15 cellular contexts compared by ENCODE assay signal in genomic region chr2:210496512-210496911, GRCh38. TPM values are rescaled to one million over a fixed set of nuclear protein-coding genes. Genes with fewer than 3 reads are reported as not detected.
A peak's percentile ranks its signal among the peaks of the same experiment; 100 is the strongest.
DNase-seq lines count a peak whose midpoint lies in the region; ATAC-seq and TF ChIP-seq lines count a peak whose summit lies in the region.
"Had no signal": no experiment of that assay in that cellular context is flagged by ENCODE, and none has a peak within 500 bp of the region (broad histone marks: within the 10 kb centered on the region; RNA-seq: fewer than 3 reads in every experiment).

No MANE protein-coding gene starts in this region.

- no peak overlapping the region for H3T11ph ChIP-seq in H9 (ENCODE audit: low read length)

- H3K9ac ChIP-seq in H9 (ENCODE audit: extremely low read depth, insufficient read length, low read length): no peak overlapping the region

- peaks cover 2% of the 10 kb centered on the region for H3K9me3 Mint-ChIP-seq in memory B cell
- H3K9me3 Mint-ChIP-seq in H9: peaks cover 2 to 15% of the 10 kb centered on the region in 2 experiments; a peak in 4 of 5 replicates

- no peak overlapping the region for H3K18ac ChIP-seq in H9 (ENCODE audit: insufficient read length, low read depth, low read length)

- no peak overlapping the region for H2BK15ac ChIP-seq in H9 (ENCODE audit: low read depth, low read length)

- no peaks in the 10 kb centered on the region for H3K79me1 ChIP-seq in H9 (ENCODE audit: insufficient read depth, low read depth, low read length, poor library complexity, severe bottlenecking)

- no peak overlapping the region for H4K8ac ChIP-seq in H9 (replicated peaks; ENCODE audit: insufficient read length, low read depth, low read length)

- no peak overlapping the region for H2BK20ac ChIP-seq in H9 (ENCODE audit: low read depth, low read length, poor library complexity, severe bottlenecking)

- H3K23me2 ChIP-seq in H9 (ENCODE audit: insufficient read length, low read depth, low read length, poor library complexity, severe bottlenecking): no peaks in the 10 kb centered on the region

- TF ChIP-seq CTCF in osteoblast (IDR thresholded peaks at IDR 0.05; ENCODE audit: extremely low read depth, low read depth, low read length): no peak
- TF ChIP-seq CTCF in esophagus muscularis mucosa (IDR thresholded peaks at IDR 0.05): no peak
- no peak for TF ChIP-seq CTCF in H9 (conservative IDR thresholded peaks at IDR 0.05)

- H3K4me1 ChIP-seq in osteoblast (ENCODE audit: insufficient read depth, low read length): no peaks in the 10 kb centered on the region
- H3K4me1 ChIP-seq in esophagus muscularis mucosa: no peaks in the 10 kb centered on the region
- no peaks in the 10 kb centered on the region; the same call in 1 of the 2 replicates for H3K4me1 ChIP-seq in H9 (ENCODE audit: insufficient read depth, low read length)
- H3K4me1 ChIP-seq: Caco-2, prostate gland had no signal

- H3K4me3 Mint-ChIP-seq in memory B cell (no peak overlapping the region), H9 (no peak overlapping the region)
- H3K4me3 Mint-ChIP-seq: activated CD8-positive, alpha-beta memory T cell treated with anti-CD3 and anti-CD28 coated beads, Interleukin-2, amount 10 ng/mL, durations not matched to agents 7 days and 5 days had no signal

- no peak for TF ChIP-seq POLR2A in esophagus muscularis mucosa (IDR thresholded peaks at IDR 0.05; ENCODE audit: low read depth)

- ATAC-seq in GM18909 (IDR thresholded peaks at IDR 0.05; ENCODE audit: poor library complexity, unreplicated experiment) (peak; percentile 83), HG02588 (IDR thresholded peaks at IDR 0.05; ENCODE audit: unreplicated experiment) (peak; percentile 72), HG03378 (IDR thresholded peaks at IDR 0.05; ENCODE audit: unreplicated experiment) (peak; percentile 79), memory B cell (ENCODE audit: low read depth) (peak; percentile 99)
- ATAC-seq: activated CD8-positive, alpha-beta memory T cell treated with anti-CD3 and anti-CD28 coated beads, Interleukin-2, amount 10 ng/mL, durations not matched to agents 7 days and 5 days had no signal

- H3K9me3 ChIP-seq in osteoblast (ENCODE audit: low read depth, low read length) (no peaks in the 10 kb centered on the region), esophagus muscularis mucosa (no peaks in the 10 kb centered on the region), H9 (ENCODE audit: control insufficient read depth, low read depth, low read length) (no peaks in the 10 kb centered on the region)
- H3K9me3 ChIP-seq: Caco-2, prostate gland had no signal

- no peak overlapping the region for H4K91ac ChIP-seq in H9 (ENCODE audit: insufficient read length, low read depth, low read length)

- H3K4ac ChIP-seq in H9 (ENCODE audit: low read depth, low read length): no peak overlapping the region

- H3K27ac Mint-ChIP-seq in memory B cell (no peak overlapping the region), H9 (no peak overlapping the region)
- H3K27ac Mint-ChIP-seq: activated CD8-positive, alpha-beta memory T cell treated with anti-CD3 and anti-CD28 coated beads, Interleukin-2, amount 10 ng/mL, durations not matched to agents 7 days and 5 days had no signal

- no peak overlapping the region for H3K56ac ChIP-seq in H9 (ENCODE audit: insufficient read length, low read depth, low read length)

- no peak overlapping the region for H2BK12ac ChIP-seq in H9 (ENCODE audit: insufficient read length, low read depth, low read length)

- TF ChIP-seq EP300 in esophagus muscularis mucosa (IDR thresholded peaks at IDR 0.05): no peak

- no peaks in the 10 kb centered on the region for H3K36me3 ChIP-seq in osteoblast (ENCODE audit: insufficient read depth, low read length)
- H3K36me3 ChIP-seq in esophagus muscularis mucosa: no peaks in the 10 kb centered on the region
- H3K36me3 ChIP-seq: prostate gland had no signal

- H3K27me3 Mint-ChIP-seq in memory B cell: peaks cover 2% of the 10 kb centered on the region
- H3K27me3 Mint-ChIP-seq in H9 (ENCODE audit: low read depth): no peaks in the 10 kb centered on the region

- H2BK120ac ChIP-seq in H9 (ENCODE audit: low read depth, low read length, poor library complexity, severe bottlenecking): no peak overlapping the region

- H3K4me3 ChIP-seq in osteoblast (ENCODE audit: insufficient read depth, low read length) (no peak overlapping the region), esophagus muscularis mucosa (no peak overlapping the region)
- H3K4me3 ChIP-seq: hepatocyte, lung, prostate gland had no signal

- H3K27ac ChIP-seq in osteoblast (ENCODE audit: low read depth, low read length): no peak overlapping the region
- H3K27ac ChIP-seq in esophagus muscularis mucosa (replicated peaks in 1 of 4): no peak overlapping the region
- H3K27ac ChIP-seq in H9 (ENCODE audit: insufficient read length, low read depth, low read length): no peak overlapping the region
- H3K27ac ChIP-seq: hepatocyte, prostate gland had no signal

- H3K4me1 Mint-ChIP-seq in memory B cell (peaks cover 11% of the 10 kb centered on the region), H9 (peaks cover 4 to 7% of the 10 kb centered on the region in 2 experiments; a peak in 3 of 4 replicates)
- H3K4me1 Mint-ChIP-seq: activated CD8-positive, alpha-beta memory T cell treated with anti-CD3 and anti-CD28 coated beads, Interleukin-2, amount 10 ng/mL, durations not matched to agents 7 days and 5 days had no signal

- no peak overlapping the region for H3K23ac ChIP-seq in H9 (ENCODE audit: insufficient read length, low read depth, low read length)

- H3K79me2 ChIP-seq in osteoblast (ENCODE audit: insufficient read depth, low read length) (no peaks in the 10 kb centered on the region), H9 (ENCODE audit: insufficient read depth, low read length) (no peaks in the 10 kb centered on the region)
- H3K79me2 ChIP-seq: hepatocyte had no signal

- H4K5ac ChIP-seq in H9 (ENCODE audit: insufficient read length, low read depth, low read length): no peak overlapping the region

- H3K4me2 ChIP-seq in osteoblast (ENCODE audit: insufficient read depth, low read length) (no peak overlapping the region), H9 (ENCODE audit: insufficient read depth, insufficient read length, low read length) (no peak overlapping the region)
- H3K4me2 ChIP-seq: hepatocyte had no signal

- H4K20me1 ChIP-seq in osteoblast (ENCODE audit: insufficient read depth, low read length) (no peaks in the 10 kb centered on the region), H9 (ENCODE audit: control insufficient read depth, insufficient read depth, insufficient read length) (no peaks in the 10 kb centered on the region)

- WGBS in esophagus muscularis mucosa: 67% methylated on average over 3 of the region's 3 CpGs
- 100% methylated on average over 1 of the region's 3 CpGs for WGBS in H9 (ENCODE audit: extremely low coverage, insufficient read length, low lambda C conversion rate)

- H3K27me3 ChIP-seq in osteoblast (ENCODE audit: insufficient read depth, low read length) (no peaks in the 10 kb centered on the region), esophagus muscularis mucosa (no peaks in the 10 kb centered on the region), H9 (ENCODE audit: insufficient read depth, low read length) (no peaks in the 10 kb centered on the region)
- H3K27me3 ChIP-seq: hepatocyte had no signal

- H3K14ac ChIP-seq in H9 (ENCODE audit: insufficient read depth, low read length): no peak overlapping the region

- intact Hi-C loops in esophagus muscularis mucosa (cut with DNase I): no loop called here

- no peak overlapping the region for H2AK5ac ChIP-seq in H9 (ENCODE audit: insufficient read length, low read length)

- no peak overlapping the region for H2AFZ ChIP-seq in osteoblast (ENCODE audit: low read length)
- H2AFZ ChIP-seq in H9 (ENCODE audit: low read length): no peak overlapping the region
- H2AFZ ChIP-seq: hepatocyte had no signal

- DNase-seq in memory B cell (ENCODE audit: low spot score in 2 of 2): peak in 1 of 2 donors; percentile 10
- DNase-seq in osteoblast (ENCODE audit: insufficient read length, low spot score, missing footprints): no peak
- no peak for DNase-seq in esophagus muscularis mucosa (ENCODE audit: extremely low spot score)
- no peak for DNase-seq in NCI-H2081 treated with DMSO at 0.1 percent for 48 hours (lab: John Stamatoyannopoulos, UW)
- no peak for DNase-seq in H9
- DNase-seq: activated CD8-positive, alpha-beta memory T cell treated with anti-CD3 and anti-CD28 coated beads, Interleukin-2, amount 10 ng/mL, durations not matched to agents 7 days and 5 days; Caco-2; NCI-H1048; NCI-H526 treated with DMSO at 0.1 percent for 48 hours had no signal

- H3K36me3 Mint-ChIP-seq in memory B cell: peaks cover under 1% of the 10 kb centered on the region
- peaks cover 0 to 17% (median 9%) of the 10 kb centered on the region in 3 experiments; a peak in 5 of 7 replicates for H3K36me3 Mint-ChIP-seq in H9 (ENCODE audit: insufficient read depth in 1 of 3, low read depth in 3 of 3)
- H3K36me3 Mint-ChIP-seq: activated CD8-positive, alpha-beta memory T cell treated with anti-CD3 and anti-CD28 coated beads, Interleukin-2, amount 10 ng/mL, durations not matched to agents 7 days and 5 days had no signal

- H2BK5ac ChIP-seq in H9 (ENCODE audit: insufficient read length, low read length): no peak overlapping the region

RNA-seq across cellular contexts. Expression of gene LANCL1, which starts 20.0 kb away (rescaled TPM):
- total RNA-seq in osteoblast (35.8 and 40.7 TPM in 2 replicates), esophagus muscularis mucosa (10 to 100 TPM; 27.4 to 29.9 (median 27.8) TPM), H9 (2021) (47.8 and 49.9 TPM in 2 replicates)

RNA-seq across cellular contexts. Expression of gene CPS1, which starts 59.9 kb away (rescaled TPM):
- total RNA-seq in osteoblast: 21.7 and 24.2 TPM in 2 replicates
- total RNA-seq in esophagus muscularis mucosa: 1 to 10 TPM; 1.0 to 2.4 (median 1.6) TPM
- total RNA-seq in H9 (2021): 12.4 and 14.2 TPM in 2 replicates
